Comparison of ENCODE assay signal across 30 cellular contexts in the genomic region with DNA sequence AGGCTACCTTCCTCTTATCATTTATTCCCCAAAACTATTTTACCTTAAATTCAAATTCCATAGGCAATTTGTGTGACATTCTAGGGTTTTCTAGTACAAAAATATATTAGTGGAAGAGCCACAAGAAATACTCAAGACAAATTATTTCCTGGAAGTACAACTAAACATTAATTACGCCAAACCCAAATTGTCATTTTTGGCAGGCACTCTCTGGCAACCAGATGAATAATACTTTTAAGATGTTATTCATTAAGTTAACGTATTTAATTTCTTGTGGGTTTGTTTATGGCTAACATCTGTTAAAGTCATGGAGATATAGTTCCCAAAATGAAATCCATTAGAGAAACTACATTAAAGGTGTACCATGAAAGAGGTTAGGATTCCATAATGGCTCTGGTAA.
"Had no signal": no experiment of that assay in that cellular context is flagged by ENCODE, and none has a peak within 500 bp of the region (broad histone marks: within the 10 kb centered on the region; RNA-seq: fewer than 3 reads in every experiment).

No MANE protein-coding gene starts in this region.

- H3K4me3 ChIP-seq: SJSA1 had no signal

- H3K27me3 ChIP-seq: SJSA1 had no signal

- H3K27ac ChIP-seq: SJSA1, VCaP had no signal

- H3K36me3 ChIP-seq: SJSA1 had no signal

- H3K4me1 ChIP-seq: SJSA1 had no signal

- ATAC-seq: activated naive CD8-positive, alpha-beta T cell treated with anti-CD3 and anti-CD28 coated beads, Interleukin-2, amount 50 U/mL, for 24 hours; Panc1 had no signal

- DNase-seq: activated B cell treated with CpG ODN at 0.5 μM for 24 hours; activated CD4-positive, alpha-beta memory T cell treated with anti-CD3 and anti-CD28 coated beads for 36 hours; activated CD4-positive, alpha-beta T cell treated with anti-CD3 and anti-CD28 coated beads for 4 hours; activated CD4-positive, alpha-beta T cell treated with anti-CD3 and anti-CD28 coated beads, Interleukin-2, amount 50 U/mL, for 1 hour; activated CD4-positive, CD25-positive, alpha-beta regulatory T cell treated with anti-CD3 and anti-CD28 coated beads, Interleukin-2, amount 50 U/mL, for 72 hours; activated CD8-positive, alpha-beta memory T cell treated with anti-CD3 and anti-CD28 coated beads, Interleukin-2, amount 50 U/mL, for 4 hours; activated effector memory CD4-positive, alpha-beta T cell treated with Interleukin-2 at 50 U/mL for 16 hours; activated naive CD4-positive, alpha-beta T cell treated with anti-CD3 and anti-CD28 coated beads, Interleukin-2, amount 10 ng/mL, durations not matched to agents 7 days and 5 days; activated naive CD8-positive, alpha-beta T cell treated with anti-CD3 and anti-CD28 coated beads, Interleukin-2, amount 50 U/mL, for 24 hours; activated T-cell treated with anti-CD3 and anti-CD28 coated beads, Interleukin-2, amount 50 U/mL, for 48 hours; anterior cingulate cortex; caudate nucleus; cerebellar nuclear complex; Karpas-422; KBM-7; NCI-H1436 treated with DMSO at 0.1 percent for 48 hours; NCI-H1694 treated with DMSO at 0.1 percent for 48 hours; NCI-H2029; NCI-H2107; NCI-H226; NCI-H446 treated with DMSO at 0.1 percent for 48 hours; NCI-H524; SHP77 treated with DMSO at 0.1 percent for 48 hours; SW 1271; T-helper 1 cell; T-helper 2 cell; T-helper 9 cell had no signal

- H3K9me3 ChIP-seq: SJSA1 had no signal
